ENCODE assay signal across 1 cellular context in genomic region chr7:82417898-82418297, GRCh38.
TF ChIP-seq lines count a peak whose summit lies in the region.

No MANE protein-coding gene starts in this region.

TF ChIP-seq in GM12878, 131 proteins besides CTCF, POLR2A, EP300 and RAD21:
- TF ChIP-seq IRF4 (IDR thresholded peaks at IDR 0.05; ENCODE audit: low read depth, low read length) (no peak), BCLAF1 (IDR thresholded peaks at IDR 0.05) (no peak), POU2F2 (IDR thresholded peaks at IDR 0.05; ENCODE audit: borderline replicate concordance, low read depth, low read length) (no peak), EZH2 (IDR thresholded peaks at IDR 0.05; ENCODE audit: borderline replicate concordance, control insufficient read depth, low read depth, low read length) (no peak), MTA2 (IDR thresholded peaks at IDR 0.05; ENCODE audit: low read depth) (no peak), IKZF2 (IDR thresholded peaks at IDR 0.05) (no peak), NBN (IDR thresholded peaks at IDR 0.05) (no peak), SIX5 (IDR thresholded peaks at IDR 0.05; ENCODE audit: low read depth, low read length, severe bottlenecking) (no peak), KLF5 (IDR thresholded peaks at IDR 0.05; ENCODE audit: partially characterized antibody) (peak; percentile 86), POLR2AphosphoS2 (IDR thresholded peaks at IDR 0.05; ENCODE audit: low read depth, low read length) (no peak), TAF1 (IDR thresholded peaks at IDR 0.05; ENCODE audit: borderline replicate concordance, low read depth, low read length) (no peak), CBX5 (IDR thresholded peaks at IDR 0.05; ENCODE audit: low read depth) (no peak), ZNF384 (IDR thresholded peaks at IDR 0.05; ENCODE audit: borderline replicate concordance, low read depth, low read length) (no peak), TCF7 (IDR thresholded peaks at IDR 0.05; ENCODE audit: borderline replicate concordance) (no peak), ZBTB4 (CRISPR knock-in tag; IDR thresholded peaks at IDR 0.05) (no peak), ZBTB33 (IDR thresholded peaks at IDR 0.05) (peak; percentile 90), MTA3 (IDR thresholded peaks at IDR 0.05; ENCODE audit: borderline replicate concordance, low read length) (no peak), SRF (IDR thresholded peaks at IDR 0.05; ENCODE audit: low read depth in 2 of 2, low read length in 2 of 2) (no peak)
- TF ChIP-seq, protein P1, sequence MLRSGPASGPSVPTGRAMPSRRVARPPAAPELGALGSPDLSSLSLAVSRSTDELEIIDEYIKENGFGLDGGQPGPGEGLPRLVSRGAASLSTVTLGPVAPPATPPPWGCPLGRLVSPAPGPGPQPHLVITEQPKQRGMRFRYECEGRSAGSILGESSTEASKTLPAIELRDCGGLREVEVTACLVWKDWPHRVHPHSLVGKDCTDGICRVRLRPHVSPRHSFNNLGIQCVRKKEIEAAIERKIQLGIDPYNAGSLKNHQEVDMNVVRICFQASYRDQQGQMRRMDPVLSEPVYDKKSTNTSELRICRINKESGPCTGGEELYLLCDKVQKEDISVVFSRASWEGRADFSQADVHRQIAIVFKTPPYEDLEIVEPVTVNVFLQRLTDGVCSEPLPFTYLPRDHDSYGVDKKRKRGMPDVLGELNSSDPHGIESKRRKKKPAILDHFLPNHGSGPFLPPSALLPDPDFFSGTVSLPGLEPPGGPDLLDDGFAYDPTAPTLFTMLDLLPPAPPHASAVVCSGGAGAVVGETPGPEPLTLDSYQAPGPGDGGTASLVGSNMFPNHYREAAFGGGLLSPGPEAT (IDR thresholded peaks at IDR 0.05; ENCODE audit: low read depth): peak; percentile 41; the same call in 1 of the 2 replicates
- TF ChIP-seq, protein P2, sequence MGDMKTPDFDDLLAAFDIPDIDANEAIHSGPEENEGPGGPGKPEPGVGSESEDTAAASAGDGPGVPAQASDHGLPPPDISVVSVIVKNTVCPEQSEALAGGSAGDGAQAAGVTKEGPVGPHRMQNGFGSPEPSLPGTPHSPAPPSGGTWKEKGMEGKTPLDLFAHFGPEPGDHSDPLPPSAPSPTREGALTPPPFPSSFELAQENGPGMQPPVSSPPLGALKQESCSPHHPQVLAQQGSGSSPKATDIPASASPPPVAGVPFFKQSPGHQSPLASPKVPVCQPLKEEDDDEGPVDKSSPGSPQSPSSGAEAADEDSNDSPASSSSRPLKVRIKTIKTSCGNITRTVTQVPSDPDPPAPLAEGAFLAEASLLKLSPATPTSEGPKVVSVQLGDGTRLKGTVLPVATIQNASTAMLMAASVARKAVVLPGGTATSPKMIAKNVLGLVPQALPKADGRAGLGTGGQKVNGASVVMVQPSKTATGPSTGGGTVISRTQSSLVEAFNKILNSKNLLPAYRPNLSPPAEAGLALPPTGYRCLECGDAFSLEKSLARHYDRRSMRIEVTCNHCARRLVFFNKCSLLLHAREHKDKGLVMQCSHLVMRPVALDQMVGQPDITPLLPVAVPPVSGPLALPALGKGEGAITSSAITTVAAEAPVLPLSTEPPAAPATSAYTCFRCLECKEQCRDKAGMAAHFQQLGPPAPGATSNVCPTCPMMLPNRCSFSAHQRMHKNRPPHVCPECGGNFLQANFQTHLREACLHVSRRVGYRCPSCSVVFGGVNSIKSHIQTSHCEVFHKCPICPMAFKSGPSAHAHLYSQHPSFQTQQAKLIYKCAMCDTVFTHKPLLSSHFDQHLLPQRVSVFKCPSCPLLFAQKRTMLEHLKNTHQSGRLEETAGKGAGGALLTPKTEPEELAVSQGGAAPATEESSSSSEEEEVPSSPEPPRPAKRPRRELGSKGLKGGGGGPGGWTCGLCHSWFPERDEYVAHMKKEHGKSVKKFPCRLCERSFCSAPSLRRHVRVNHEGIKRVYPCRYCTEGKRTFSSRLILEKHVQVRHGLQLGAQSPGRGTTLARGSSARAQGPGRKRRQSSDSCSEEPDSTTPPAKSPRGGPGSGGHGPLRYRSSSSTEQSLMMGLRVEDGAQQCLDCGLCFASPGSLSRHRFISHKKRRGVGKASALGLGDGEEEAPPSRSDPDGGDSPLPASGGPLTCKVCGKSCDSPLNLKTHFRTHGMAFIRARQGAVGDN (IDR thresholded peaks at IDR 0.05): no peak
